ENCODE assay signal across 9 cellular contexts in the genomic region with DNA sequence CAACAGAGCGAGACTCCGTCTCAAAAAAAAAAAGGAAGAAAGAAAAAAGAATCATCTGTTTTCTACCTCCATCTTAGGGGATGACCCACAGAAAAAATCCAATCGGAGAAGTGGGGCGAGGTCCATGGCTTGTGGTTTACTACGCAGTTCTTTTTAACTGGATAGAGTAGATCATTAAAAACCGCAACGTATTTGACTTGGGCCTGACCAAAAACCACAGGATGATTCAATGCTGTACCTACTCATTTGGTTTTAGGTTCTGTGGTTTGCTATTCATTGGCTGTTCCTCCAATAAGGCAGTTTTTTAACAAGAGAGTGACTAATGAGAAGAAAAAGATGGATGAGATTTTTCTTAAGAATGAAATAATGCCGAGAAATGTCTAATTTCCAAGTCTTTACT.
DNase-seq lines count a peak whose midpoint lies in the region; ATAC-seq and TF ChIP-seq lines count a peak whose summit lies in the region.
"Had no signal": no experiment of that assay in that cellular context is flagged by ENCODE, and none has a peak within 500 bp of the region (broad histone marks: within the 10 kb centered on the region; RNA-seq: fewer than 3 reads in every experiment).

No MANE protein-coding gene starts in this region.

- no peak overlapping the region for H3K4me3 ChIP-seq in psoas muscle

- H3K27me3 ChIP-seq in psoas muscle (ENCODE audit: insufficient read depth in 3 of 3, low read length in 2 of 3): no peaks in the 10 kb centered on the region

- no peak overlapping the region for H3K27ac ChIP-seq in psoas muscle

- H3K9me3 Mint-ChIP-seq in activated naive CD8-positive, alpha-beta T cell treated with anti-CD3 and anti-CD28 coated beads, Interleukin-2, amount 10 ng/mL, durations not matched to agents 7 days and 5 days: peaks cover 3% of the 10 kb centered on the region

- TF ChIP-seq CTCF in psoas muscle (IDR thresholded peaks at IDR 0.05): no peak

- peaks cover 8% of the 10 kb centered on the region for H3K4me1 Mint-ChIP-seq in activated naive CD8-positive, alpha-beta T cell treated with anti-CD3 and anti-CD28 coated beads, Interleukin-2, amount 10 ng/mL, durations not matched to agents 7 days and 5 days

- peak; percentile 67 for ATAC-seq in GM19467 (IDR thresholded peaks at IDR 0.05; ENCODE audit: unreplicated experiment)
- ATAC-seq in HG03432 (IDR thresholded peaks at IDR 0.05; ENCODE audit: unreplicated experiment): peak; percentile 93
- ATAC-seq in activated naive CD8-positive, alpha-beta T cell treated with anti-CD3 and anti-CD28 coated beads, Interleukin-2, amount 10 ng/mL, durations not matched to agents 7 days and 5 days (ENCODE audit: low read depth): peak; percentile 33
- ATAC-seq in psoas muscle: no peak

- 93 to 97% (median 94%) methylated on average over 8 of the region's 8 CpGs for WGBS in psoas muscle, 3 donors

- peaks cover 24% of the 10 kb centered on the region for H3K27me3 Mint-ChIP-seq in activated naive CD8-positive, alpha-beta T cell treated with anti-CD3 and anti-CD28 coated beads, Interleukin-2, amount 10 ng/mL, durations not matched to agents 7 days and 5 days

- H3K4me1 ChIP-seq in psoas muscle: no peaks in the 10 kb centered on the region

- intact Hi-C loops in psoas muscle (cut with DNase I): no loop called here

- H3K9me3 ChIP-seq in psoas muscle: no peaks in the 10 kb centered on the region

- DNase-seq in ELR (ENCODE audit: low read depth) (peak; percentile 66), psoas muscle (no peak), activated gamma-delta T cell treated with Interleukin-2 at 50 U/mL for 16 hours (no peak), hepatic stellate cell (ENCODE audit: low spot score) (no peak), HT-29 (ENCODE audit: low spot score) (no peak)
- DNase-seq in activated naive CD8-positive, alpha-beta T cell treated with anti-CD3 and anti-CD28 coated beads, Interleukin-2, amount 10 ng/mL, durations not matched to agents 7 days and 5 days: no peak
- DNase-seq: activated CD8-positive, alpha-beta memory T cell treated with anti-CD3 and anti-CD28 coated beads for 24 hours had no signal

- no peak overlapping the region for H3K4me3 Mint-ChIP-seq in activated naive CD8-positive, alpha-beta T cell treated with anti-CD3 and anti-CD28 coated beads, Interleukin-2, amount 10 ng/mL, durations not matched to agents 7 days and 5 days

- no peak overlapping the region for H3K27ac Mint-ChIP-seq in activated naive CD8-positive, alpha-beta T cell treated with anti-CD3 and anti-CD28 coated beads, Interleukin-2, amount 10 ng/mL, durations not matched to agents 7 days and 5 days

- H3K36me3 ChIP-seq in psoas muscle (ENCODE audit: insufficient read depth in 1 of 2, low read depth in 1 of 2): no peaks in the 10 kb centered on the region

- H3K36me3 Mint-ChIP-seq in activated naive CD8-positive, alpha-beta T cell treated with anti-CD3 and anti-CD28 coated beads, Interleukin-2, amount 10 ng/mL, durations not matched to agents 7 days and 5 days: no peaks in the 10 kb centered on the region

- POLR2A ChIA-PET in activated naive CD8-positive, alpha-beta T cell treated with anti-CD3 and anti-CD28 coated beads, Interleukin-2, amount 10 ng/mL, durations not matched to agents 7 days and 5 days (lab: Charles Lee): no interaction called here

Comparison
In these comparisons a context has a peak if more than half of its experiments do, and no peak if none do; other contexts are left out.
1. ATAC-seq: peak in GM19467 (single experiment), HG03432 (single experiment) and activated naive CD8-positive, alpha-beta T cell treated with anti-CD3 and anti-CD28 coated beads, Interleukin-2, amount 10 ng/mL, durations not matched to agents 7 days and 5 days (single experiment); none in psoas muscle (0 of 4).